Comparison of ENCODE assay signal across 8 cellular contexts in genomic region chr14:55025948-55026347, GRCh38. TPM values are rescaled to one million over a fixed set of nuclear protein-coding genes. Genes with fewer than 3 reads are reported as not detected.
DNase-seq lines count a peak whose midpoint lies in the region; ATAC-seq and TF ChIP-seq lines count a peak whose summit lies in the region.

No MANE protein-coding gene starts in this region.

- TF ChIP-seq CTCF in activated CD8-positive, alpha-beta T cell treated with anti-CD3 and anti-CD28 coated beads for 36 hours (IDR thresholded peaks at IDR 0.05) = no peak
- no peak for TF ChIP-seq CTCF in testis (IDR thresholded peaks at IDR 0.05)

- H3K9me3 ChIP-seq in iPS-18c (ENCODE audit: control insufficient read depth, insufficient read depth, low read length) = no peaks in the 10 kb centered on the region
- H3K9me3 ChIP-seq in testis = no peaks in the 10 kb centered on the region

- 24 to 30% methylated on average over 7 of the region's 7 CpGs for WGBS in testis, 2 donors

- TF ChIP-seq POLR2A in testis (IDR thresholded peaks at IDR 0.05) = no peak

- H3K9me3 Mint-ChIP-seq in activated CD8-positive, alpha-beta memory T cell treated with anti-CD3 and anti-CD28 coated beads, Interleukin-2, amount 10 ng/mL, durations not matched to agents 7 days and 5 days (ENCODE audit: low read depth) = no peaks in the 10 kb centered on the region
- no peaks in the 10 kb centered on the region for H3K9me3 Mint-ChIP-seq in activated CD8-positive, alpha-beta T cell treated with anti-CD3 and anti-CD28 coated beads for 36 hours

- H3K4me3 ChIP-seq in iPS-18c (ENCODE audit: insufficient read depth, low read depth, low read length) (peak overlapping the region; percentile 93), testis (peak overlapping the region; percentile 70 to 92)

- peaks cover 28% of the 10 kb centered on the region for H3K36me3 Mint-ChIP-seq in activated CD8-positive, alpha-beta memory T cell treated with anti-CD3 and anti-CD28 coated beads, Interleukin-2, amount 10 ng/mL, durations not matched to agents 7 days and 5 days
- peaks cover 36% of the 10 kb centered on the region for H3K36me3 Mint-ChIP-seq in activated CD8-positive, alpha-beta T cell treated with anti-CD3 and anti-CD28 coated beads for 36 hours (ENCODE audit: low read depth)

- no peaks in the 10 kb centered on the region for H3K27me3 Mint-ChIP-seq in activated CD8-positive, alpha-beta memory T cell treated with anti-CD3 and anti-CD28 coated beads, Interleukin-2, amount 10 ng/mL, durations not matched to agents 7 days and 5 days
- H3K27me3 Mint-ChIP-seq in activated CD8-positive, alpha-beta T cell treated with anti-CD3 and anti-CD28 coated beads for 36 hours = no peaks in the 10 kb centered on the region

- peaks cover 17% of the 10 kb centered on the region for H3K4me1 ChIP-seq in testis

- H3K36me3 ChIP-seq in testis (ENCODE audit: low read depth, missing control alignments) = no peaks in the 10 kb centered on the region

- CTCF ChIA-PET in activated CD8-positive, alpha-beta memory T cell treated with anti-CD3 and anti-CD28 coated beads, Interleukin-2, amount 10 ng/mL, durations not matched to agents 7 days and 5 days (lab: Charles Lee) = interaction anchor here (0.8 to 3.7 kb wide), 5 partner anchors 11 to 99 kb away, joined by 3 to 43 read pairs (median 4); partner anchors contain the start of gene MAPK1IP1L
- CTCF ChIA-PET in activated CD8-positive, alpha-beta T cell treated with anti-CD3 and anti-CD28 coated beads for 36 hours (lab: Charles Lee) = interaction anchor here (0.9 to 2.2 kb wide), 3 partner anchors 21 to 25 kb away, joined by 3 to 19 read pairs (median 4); partner anchors contain the start of gene MAPK1IP1L

- POLR2A ChIA-PET in activated CD8-positive, alpha-beta T cell treated with anti-CD3 and anti-CD28 coated beads for 36 hours (lab: Charles Lee) = interaction anchor here (0.6 to 6.1 kb wide), 11 partner anchors 11 to 514 kb away, joined by 3 to 61 read pairs (median 4); partner anchors contain the start of gene MAPK1IP1L

- peak overlapping the region; percentile 95 for H3K4me3 Mint-ChIP-seq in activated CD8-positive, alpha-beta memory T cell treated with anti-CD3 and anti-CD28 coated beads, Interleukin-2, amount 10 ng/mL, durations not matched to agents 7 days and 5 days
- H3K4me3 Mint-ChIP-seq in activated CD8-positive, alpha-beta T cell treated with anti-CD3 and anti-CD28 coated beads for 36 hours = peak overlapping the region; percentile 98

- no peaks in the 10 kb centered on the region for H3K27me3 ChIP-seq in testis

- DNase-seq in activated CD8-positive, alpha-beta memory T cell treated with anti-CD3 and anti-CD28 coated beads, Interleukin-2, amount 10 ng/mL, durations not matched to agents 7 days and 5 days = no peak
- DNase-seq in activated CD8-positive, alpha-beta memory T cell treated with anti-CD3 and anti-CD28 coated beads, Interleukin-2, amount 50 U/mL, for 4 hours = no peak
- DNase-seq in activated CD8-positive, alpha-beta T cell treated with anti-CD3 and anti-CD28 coated beads for 36 hours = no peak
- DNase-seq in testis = no peak
- DNase-seq in sciatic nerve (ENCODE audit: low spot score) = no peak
- no peak for DNase-seq in SW 1271 (lab: John Stamatoyannopoulos, UW)

- intact Hi-C loops in activated CD8-positive, alpha-beta T cell treated with anti-CD3 and anti-CD28 coated beads for 36 hours (cut with micrococcal nuclease) = loop anchor here (2.0 kb wide), 1 partner anchor 25 kb away; the partner anchor contains the start of gene MAPK1IP1L
- intact Hi-C loops in testis (cut with DNase I; ENCODE audit: low total_unique reads) = no loop called here
- intact Hi-C loops in sciatic nerve (cut with DNase I) = no loop called here

- peaks cover 56% of the 10 kb centered on the region for H3K4me1 Mint-ChIP-seq in activated CD8-positive, alpha-beta memory T cell treated with anti-CD3 and anti-CD28 coated beads, Interleukin-2, amount 10 ng/mL, durations not matched to agents 7 days and 5 days
- peaks cover 44% of the 10 kb centered on the region for H3K4me1 Mint-ChIP-seq in activated CD8-positive, alpha-beta T cell treated with anti-CD3 and anti-CD28 coated beads for 36 hours (ENCODE audit: low read depth)

- no peak for ATAC-seq in activated CD8-positive, alpha-beta memory T cell treated with anti-CD3 and anti-CD28 coated beads, Interleukin-2, amount 10 ng/mL, durations not matched to agents 7 days and 5 days
- no peak for ATAC-seq in activated CD8-positive, alpha-beta T cell treated with anti-CD3 and anti-CD28 coated beads for 36 hours
- ATAC-seq in sciatic nerve (no peak), GM21529 (IDR thresholded peaks at IDR 0.05; ENCODE audit: unreplicated experiment) (no peak)

- peak overlapping the region; percentile 95 for H3K27ac Mint-ChIP-seq in activated CD8-positive, alpha-beta memory T cell treated with anti-CD3 and anti-CD28 coated beads, Interleukin-2, amount 10 ng/mL, durations not matched to agents 7 days and 5 days
- H3K27ac Mint-ChIP-seq in activated CD8-positive, alpha-beta T cell treated with anti-CD3 and anti-CD28 coated beads for 36 hours = peak overlapping the region; percentile 97

- H3K27ac ChIP-seq in testis = no peak overlapping the region

RNA-seq across cellular contexts. Expression of gene WDHD1, which starts 1.0 kb away (rescaled TPM):
- 10 to 100 TPM; 57.4 to 57.7 TPM for total RNA-seq in activated CD8-positive, alpha-beta memory T cell treated with anti-CD3 and anti-CD28 coated beads, Interleukin-2, amount 10 ng/mL, durations not matched to agents 7 days and 5 days
- 10 to 100 TPM; 59.8 to 68.4 TPM for total RNA-seq in activated CD8-positive, alpha-beta T cell treated with anti-CD3 and anti-CD28 coated beads for 36 hours
- total RNA-seq in testis = 10 to 100 TPM in 1 of 2 donors, 1 to 10 TPM in 1; 9.0 to 10.4 TPM
- 5.2 TPM for polyA plus RNA-seq in testis (ENCODE audit: insufficient read depth, low read depth, low replicate concordance)
- total RNA-seq in sciatic nerve = 3.1 TPM

RNA-seq across cellular contexts. Expression of gene SOCS4, which starts 1.1 kb away (rescaled TPM):
- total RNA-seq in activated CD8-positive, alpha-beta memory T cell treated with anti-CD3 and anti-CD28 coated beads, Interleukin-2, amount 10 ng/mL, durations not matched to agents 7 days and 5 days = 10 to 100 TPM; 35.3 to 41.9 TPM
- 10 to 100 TPM; 19.8 to 20.8 TPM for total RNA-seq in activated CD8-positive, alpha-beta T cell treated with anti-CD3 and anti-CD28 coated beads for 36 hours
- total RNA-seq in testis (10 to 100 TPM in 1 of 2 donors, 1 to 10 TPM in 1; 7.7 to 11.4 TPM), sciatic nerve (29.7 TPM)
- polyA plus RNA-seq in testis (ENCODE audit: insufficient read depth, low read depth, low replicate concordance) = 7.5 TPM

RNA-seq across cellular contexts. Expression of gene MAPK1IP1L, which starts 25.5 kb away (rescaled TPM):
- 100 to 1,000 TPM in 1 of 2 experiments, 10 to 100 TPM in 1; 90.2 to 110 TPM for total RNA-seq in activated CD8-positive, alpha-beta memory T cell treated with anti-CD3 and anti-CD28 coated beads, Interleukin-2, amount 10 ng/mL, durations not matched to agents 7 days and 5 days
- 100 to 1,000 TPM in 1 of 2 experiments, 10 to 100 TPM in 1; 89.3 to 105 TPM for total RNA-seq in activated CD8-positive, alpha-beta T cell treated with anti-CD3 and anti-CD28 coated beads for 36 hours
- 100 to 1,000 TPM; 105 to 146 TPM for total RNA-seq in testis
- 87.0 TPM for polyA plus RNA-seq in testis (ENCODE audit: insufficient read depth, low read depth, low replicate concordance)
- total RNA-seq in sciatic nerve = 91.1 TPM

Comparison
In these comparisons a context has a peak if more than half of its experiments do, and no peak if none do; other contexts are left out.
1. RNA of gene WDHD1, which starts 1.0 kb away (total RNA-seq): 59.8 to 68.4 TPM in activated CD8-positive, alpha-beta T cell treated with anti-CD3 and anti-CD28 coated beads for 36 hours and 57.4 to 57.7 TPM in activated CD8-positive, alpha-beta memory T cell treated with anti-CD3 and anti-CD28 coated beads, Interleukin-2, amount 10 ng/mL, durations not matched to agents 7 days and 5 days; 9.0 to 10.4 TPM in testis and 3.1 TPM in sciatic nerve (single experiment); every median in the first group is over 4 times any median in the second.